ENCODE assay signal across 8 cellular contexts in the genomic region with DNA sequence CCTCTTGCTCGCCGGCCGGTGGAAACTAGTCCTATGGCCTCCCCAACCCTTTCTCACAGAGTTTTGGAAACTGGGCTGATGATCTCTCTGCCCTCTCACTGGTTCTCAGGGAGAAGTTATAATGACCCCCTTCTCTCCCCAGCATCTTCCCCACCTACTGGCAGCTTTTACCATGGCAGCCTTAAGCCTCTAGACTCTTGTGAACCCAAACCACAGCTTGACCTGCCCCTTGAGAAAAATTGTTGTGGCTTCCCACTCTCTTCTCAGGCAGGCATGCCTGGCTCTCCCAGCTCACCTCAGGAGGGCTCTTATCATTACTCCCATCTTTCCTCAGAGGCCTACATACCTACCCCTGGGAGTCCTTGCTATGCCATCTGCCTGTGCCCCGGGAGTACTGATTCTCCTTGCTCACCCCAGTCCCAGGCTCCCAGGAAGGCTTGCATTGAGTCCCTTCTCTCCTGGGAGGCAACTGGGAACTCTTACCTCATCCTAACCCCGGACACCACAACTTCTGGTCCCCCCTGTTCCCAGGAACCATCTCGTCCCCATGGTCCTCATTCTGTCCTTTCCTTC. TPM values are rescaled to one million over a fixed set of nuclear protein-coding genes. Genes with fewer than 3 reads are reported as not detected.
A peak's percentile ranks its signal among the peaks of the same experiment; 100 is the strongest.
DNase-seq lines count a peak whose midpoint lies in the region; ATAC-seq and TF ChIP-seq lines count a peak whose summit lies in the region.

No MANE protein-coding gene starts in this region.

- peaks cover 0 to 6% (median 2%) of the 10 kb centered on the region in 7 donors for H3K9me3 Mint-ChIP-seq in naive B cell

- TF ChIP-seq CTCF in GM10248 (IDR thresholded peaks at IDR 0.05; ENCODE audit: control extremely low read depth, extremely low read depth, low read depth, missing control alignments) = peak; percentile 42
- TF ChIP-seq CTCF in astrocyte of the cerebellum (IDR thresholded peaks at IDR 0.05; ENCODE audit: low read depth, low read length, missing control alignments) = peak; percentile 49

- CTCF ChIA-PET in GM10248 (lab: Yijun Ruan, JAX) = interaction anchor here (0.9 to 3.9 kb wide), 9 partner anchors 9 to 95 kb away, joined by 3 to 35 read pairs (median 3); no protein-coding TSS in a partner anchor

- POLR2A ChIA-PET in GM10248 (lab: Yijun Ruan, JAX) = interaction anchor here (1.1 kb wide), 1 partner anchor 9 kb away, joined by 5 read pairs; no protein-coding TSS in a partner anchor

- no peak overlapping the region for H3K4me3 ChIP-seq in astrocyte of the cerebellum (ENCODE audit: low read depth, low read length)

- DNase-seq in GM10248 (ENCODE audit: extremely low spot score) (peak; percentile 40), HuH-7 (ENCODE audit: low spot score) (peak; percentile 20), astrocyte of the cerebellum (ENCODE audit: low read depth) (peak; percentile 36), naive B cell (peak; percentile 29), NCI-H748 (lab: John Stamatoyannopoulos, UW; ENCODE audit: unreplicated experiment) (no peak), cerebellar cortex (ENCODE audit: low spot score) (no peak)
- DNase-seq in stimulated activated CD4-positive, alpha-beta T cell treated with anti-CD3 and anti-CD28 coated beads, Interleukin-15, amount 100 ng/mL, for 24 hours = no peak

- peak overlapping the region; percentile 100 for H3K27ac Mint-ChIP-seq in naive B cell

- no peaks in the 10 kb centered on the region for H3K27me3 Mint-ChIP-seq in naive B cell

- ATAC-seq in naive B cell (ENCODE audit: low read depth in 2 of 2) (peak in 1 of 2 donors; percentile 11), GM21360 (IDR thresholded peaks at IDR 0.05; ENCODE audit: unreplicated experiment) (no peak)

- peak overlapping the region; percentile 91 to 100 (median 100) for H3K4me3 Mint-ChIP-seq in naive B cell

- H3K4me1 Mint-ChIP-seq in naive B cell = peaks cover 39 to 48% (median 47%) of the 10 kb centered on the region in 3 donors

- in situ Hi-C loops in astrocyte of the cerebellum (cut with HindIII; ENCODE audit: low sequenced_read_pairs) = no loop called here

- H3K36me3 Mint-ChIP-seq in naive B cell = peaks cover 4 to 12% of the 10 kb centered on the region in 2 donors

RNA-seq across cellular contexts. Expression of a gene that starts 1.6 kb away (rescaled TPM):
- polyA plus RNA-seq in naive B cell (ENCODE audit: low read depth in 6 of 6) = 10 to 100 TPM; 20.4 to 32.2 (median 23.6) TPM

RNA-seq across cellular contexts. Expression of a gene that starts 38.7 kb away (rescaled TPM):
- 100 to 1,000 TPM; 280 to 322 (median 304) TPM for polyA plus RNA-seq in naive B cell (ENCODE audit: low read depth in 6 of 6)

RNA-seq across cellular contexts. Expression of a gene that starts 38.8 kb away (rescaled TPM):
- 10 to 100 TPM; 35.6 to 52.5 (median 46.0) TPM for polyA plus RNA-seq in naive B cell (ENCODE audit: low read depth in 6 of 6)

RNA-seq across cellular contexts. Expression of a gene that starts 51.9 kb away (rescaled TPM):
- 1 to 10 TPM in 1 of 6 donors, under 1 TPM in 2, not detected in 3; 0.34 to 1.4 (median 0.61) TPM for polyA plus RNA-seq in naive B cell (ENCODE audit: low read depth in 6 of 6)

Comparison
In these comparisons a context has a peak if more than half of its experiments do, and no peak if none do; other contexts are left out.
1. DNase-seq: peak in GM10248 (single experiment), HuH-7 (single experiment), astrocyte of the cerebellum (single experiment) and naive B cell (single experiment); none in NCI-H748 (single experiment), cerebellar cortex (single experiment) and stimulated activated CD4-positive, alpha-beta T cell treated with anti-CD3 and anti-CD28 coated beads, Interleukin-15, amount 100 ng/mL, for 24 hours (single experiment).